ENCODE assay signal across 9 cellular contexts in genomic region chr12:29148958-29149690, GRCh38. TPM values are rescaled to one million over a fixed set of nuclear protein-coding genes. Genes with fewer than 3 reads are reported as not detected.
A peak's percentile ranks its signal among the peaks of the same experiment; 100 is the strongest.
DNase-seq lines count a peak whose midpoint lies in the region; ATAC-seq and TF ChIP-seq lines count a peak whose summit lies in the region.
"Had no signal": no experiment of that assay in that cellular context is flagged by ENCODE, and none has a peak within 500 bp of the region (broad histone marks: within the 10 kb centered on the region; RNA-seq: fewer than 3 reads in every experiment).

TSS of gene FAR2 (plus strand) at chr12:29149278. CDS start at chr12:29270450, 121,172 bp downstream.

- CTCF ChIA-PET in Calu3 (lab: Charles Lee): interaction anchor here (0.7 to 0.8 kb wide), 2 partner anchors 98 to 1297 kb away, joined by 3 to 5 read pairs; no protein-coding TSS in a partner anchor

- H3K27ac Mint-ChIP-seq in Calu3 (ENCODE audit: unreplicated experiment): peak within 1 kb of the TSS; percentile 99

- H3K4me3 Mint-ChIP-seq in Calu3 (ENCODE audit: low read depth, unreplicated experiment): peak within 1 kb of the TSS; percentile 98

- no peaks in the 10 kb centered on the region; the same call in 1 of the 2 replicates for H3K36me3 ChIP-seq in MG63

- DNase-seq in Calu3: peak; percentile 76
- DNase-seq in MG63: peak; percentile 84
- peak; percentile 7 to 31 for DNase-seq in activated CD4-positive, alpha-beta T cell treated with anti-CD3 and anti-CD28 coated beads for 24 hours (ENCODE audit: low read depth in 2 of 2)
- no peak for DNase-seq in coronary artery (ENCODE audit: low spot score)
- no peak for DNase-seq in left lobe of liver (ENCODE audit: low spot score)
- DNase-seq in stimulated activated CD4-positive, alpha-beta T cell treated with anti-CD3 and anti-CD28 coated beads, Interleukin-1b, Interleukin-23, amount 100 ng/mL, for 48 hours: peak; percentile 43

- TF ChIP-seq CTCF in Calu3 (IDR thresholded peaks at IDR 0.05; ENCODE audit: unreplicated experiment) (no peak), coronary artery (IDR thresholded peaks at IDR 0.05) (no peak)

- peak within 1 kb of the TSS; percentile 81 for H3K4me3 ChIP-seq in MG63
- H3K4me3 ChIP-seq in coronary artery: peak within 1 kb of the TSS; percentile 92

- H3K9me3 Mint-ChIP-seq in Calu3 (ENCODE audit: low read depth, unreplicated experiment): no peaks in the 10 kb centered on the region

- ATAC-seq in GM21360 (IDR thresholded peaks at IDR 0.05; ENCODE audit: unreplicated experiment): peak; percentile 40
- peak; percentile 71 for ATAC-seq in left lobe of liver
- no peak for ATAC-seq in GM21825 (IDR thresholded peaks at IDR 0.05; ENCODE audit: unreplicated experiment)

- no TSS peak for BruUV-seq in Calu3 (replicated peaks; lab: Mats Ljungman, UMichigan)

- no peaks in the 10 kb centered on the region for H3K27me3 Mint-ChIP-seq in Calu3 (ENCODE audit: unreplicated experiment)

- intact Hi-C loops in Calu3 (cut with micrococcal nuclease; ENCODE audit: unreplicated experiment): loop anchor here (2.0 to 10.0 kb wide), 3 partner anchors 40 to 166 kb away; no protein-coding TSS in a partner anchor

- no peaks in the 10 kb centered on the region for H3K27me3 ChIP-seq in MG63

- peaks cover 12% of the 10 kb centered on the region for H3K4me1 Mint-ChIP-seq in Calu3 (ENCODE audit: low read depth, unreplicated experiment)

- peaks cover 22% of the 10 kb centered on the region for H3K36me3 Mint-ChIP-seq in Calu3 (ENCODE audit: insufficient read depth, unreplicated experiment)

- peak within 1 kb of the TSS; percentile 42 to 85 for H3K27ac ChIP-seq in coronary artery
- H3K27ac ChIP-seq: VCaP had no signal

- peaks cover 5% of the 10 kb centered on the region; the same call in 1 of the 2 replicates for H3K9me3 ChIP-seq in MG63

RNA-seq across cellular contexts. Expression of gene FAR2, which starts in this region (rescaled TPM):
- total RNA-seq in Calu3 (2022): 20.8 and 24.0 TPM in 2 replicates
- total RNA-seq in MG63 (2014; rRNA removed; shearing (Covaris generic); ENCODE audit: low replicate concordance): 19.5 and 30.8 TPM in 2 replicates
- total RNA-seq in left lobe of liver: 1.1 TPM

Comparison
In these comparisons a context has a peak if more than half of its experiments do, and no peak if none do; other contexts are left out.
1. DNase-seq: peak in Calu3 (single experiment), MG63 (single experiment), activated CD4-positive, alpha-beta T cell treated with anti-CD3 and anti-CD28 coated beads for 24 hours (2 of 2) and stimulated activated CD4-positive, alpha-beta T cell treated with anti-CD3 and anti-CD28 coated beads, Interleukin-1b, Interleukin-23, amount 100 ng/mL, for 48 hours (single experiment); none in coronary artery (single experiment) and left lobe of liver (single experiment).